In the genomic region with DNA sequence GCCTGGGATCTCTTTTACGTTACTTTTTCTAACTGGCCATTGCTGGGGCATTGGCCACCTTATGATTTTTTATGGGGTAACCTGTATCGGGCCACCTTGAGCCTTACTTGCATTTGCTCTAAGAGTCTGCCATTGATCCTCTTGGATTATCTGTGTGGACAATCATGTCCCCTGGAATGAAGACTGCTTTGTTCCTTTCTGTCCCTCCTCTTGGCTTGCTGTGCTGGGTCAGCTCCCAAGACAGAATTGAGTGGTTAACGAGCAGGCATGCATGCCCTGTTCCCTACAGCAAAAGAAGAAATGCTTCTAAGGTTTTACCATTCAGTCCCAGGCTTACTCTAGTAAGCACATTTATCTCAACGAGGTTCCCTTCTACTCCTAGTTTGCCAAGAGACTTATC, we compare ENCODE assay signal across 21 cellular contexts. TPM values are rescaled to one million over a fixed set of nuclear protein-coding genes. Genes with fewer than 3 reads are reported as not detected.
"Had no signal": no experiment of that assay in that cellular context is flagged by ENCODE, and none has a peak within 500 bp of the region (broad histone marks: within the 10 kb centered on the region; RNA-seq: fewer than 3 reads in every experiment).

No MANE protein-coding gene starts in this region.

- H3K27me3 ChIP-seq: body of pancreas, pancreas, thyroid gland had no signal

- DNase-seq: activated CD4-positive, alpha-beta T cell treated with anti-CD3 and anti-CD28 coated beads for 48 hours; activated gamma-delta T cell; activated naive CD8-positive, alpha-beta T cell treated with anti-CD3 and anti-CD28 coated beads for 36 hours; activated T-cell treated with anti-CD3 and anti-CD28 coated beads, Interleukin-2, amount 50 U/mL, for 72 hours; body of pancreas; gastrocnemius medialis; heart right ventricle; immature natural killer cell; kidney glomerular epithelial cell; left ventricle myocardium superior; mesenchymal stem cell; pancreas; sigmoid colon; stimulated activated CD4-positive, alpha-beta T cell treated with anti-CD3 and anti-CD28 coated beads, Interleukin-4, amount 100 ng/mL, for 24 hours; thyroid gland had no signal

- H3K9me3 ChIP-seq: body of pancreas, gastrocnemius medialis, heart right ventricle, neutrophil, pancreas, sigmoid colon, thyroid gland had no signal

- H3K36me3 ChIP-seq: gastrocnemius medialis, heart right ventricle, neutrophil, pancreas, sigmoid colon, thyroid gland had no signal

- H3K27ac ChIP-seq: body of pancreas, gastrocnemius medialis, heart right ventricle, neutrophil, pancreas, sigmoid colon, SK-N-MC, thyroid gland had no signal

- H3K9me3 Mint-ChIP-seq: activated T-cell treated with anti-CD3 and anti-CD28 coated beads, Interleukin-2, amount 50 U/mL, for 72 hours; immature natural killer cell; natural killer cell treated with Interleukin-12 subunit alpha and Interleukin-12 subunit beta and Interleukin-15 and Interleukin-18, amount 100 ng/mL, for 72 hours; stimulated activated effector memory CD8-positive, alpha-beta T cell treated with anti-CD3 and anti-CD28 coated beads, Interleukin-12 subunit alpha, Interleukin-12 subunit beta, amount 100 ng/mL, for 72 hours had no signal

- H3K4me1 Mint-ChIP-seq: WTC11 had no signal

- ATAC-seq: activated T-cell treated with anti-CD3 and anti-CD28 coated beads, Interleukin-2, amount 50 U/mL, for 72 hours; body of pancreas; esophagus mucosa; gastrocnemius medialis; heart right ventricle; left ventricle myocardium superior; natural killer cell treated with Interleukin-12 subunit alpha and Interleukin-12 subunit beta and Interleukin-15 and Interleukin-18, amount 100 ng/mL, for 72 hours; pancreas; stimulated activated effector memory CD8-positive, alpha-beta T cell treated with anti-CD3 and anti-CD28 coated beads, Interleukin-12 subunit alpha, Interleukin-12 subunit beta, amount 100 ng/mL, for 72 hours; WTC11 had no signal

- H3K4me3 Mint-ChIP-seq: activated naive CD8-positive, alpha-beta T cell treated with anti-CD3 and anti-CD28 coated beads for 36 hours; activated T-cell treated with anti-CD3 and anti-CD28 coated beads, Interleukin-2, amount 50 U/mL, for 72 hours; immature natural killer cell; natural killer cell treated with Interleukin-12 subunit alpha and Interleukin-12 subunit beta and Interleukin-15 and Interleukin-18, amount 100 ng/mL, for 72 hours; stimulated activated effector memory CD8-positive, alpha-beta T cell treated with anti-CD3 and anti-CD28 coated beads, Interleukin-12 subunit alpha, Interleukin-12 subunit beta, amount 100 ng/mL, for 72 hours; WTC11 had no signal

- H3K36me3 Mint-ChIP-seq: immature natural killer cell; natural killer cell treated with Interleukin-12 subunit alpha and Interleukin-12 subunit beta and Interleukin-15 and Interleukin-18, amount 100 ng/mL, for 72 hours; stimulated activated effector memory CD8-positive, alpha-beta T cell treated with anti-CD3 and anti-CD28 coated beads, Interleukin-12 subunit alpha, Interleukin-12 subunit beta, amount 100 ng/mL, for 72 hours; WTC11 had no signal

- H3K4me1 ChIP-seq: gastrocnemius medialis, pancreas had no signal

- H3K27ac Mint-ChIP-seq: activated naive CD8-positive, alpha-beta T cell treated with anti-CD3 and anti-CD28 coated beads for 36 hours; activated T-cell treated with anti-CD3 and anti-CD28 coated beads, Interleukin-2, amount 50 U/mL, for 72 hours; immature natural killer cell; natural killer cell treated with Interleukin-12 subunit alpha and Interleukin-12 subunit beta and Interleukin-15 and Interleukin-18, amount 100 ng/mL, for 72 hours; stimulated activated effector memory CD8-positive, alpha-beta T cell treated with anti-CD3 and anti-CD28 coated beads, Interleukin-12 subunit alpha, Interleukin-12 subunit beta, amount 100 ng/mL, for 72 hours; WTC11 had no signal

- H3K4me3 ChIP-seq: body of pancreas, gastrocnemius medialis, heart right ventricle, pancreas, sigmoid colon, SK-N-MC, thyroid gland had no signal

- H3K27me3 Mint-ChIP-seq: activated naive CD8-positive, alpha-beta T cell treated with anti-CD3 and anti-CD28 coated beads for 36 hours had no signal

RNA-seq across cellular contexts. Expression of a gene that starts 46.3 kb away (rescaled TPM):
- total RNA-seq: body of pancreas had no signal
